ENCODE assay signal across 9 cellular contexts in the genomic region with DNA sequence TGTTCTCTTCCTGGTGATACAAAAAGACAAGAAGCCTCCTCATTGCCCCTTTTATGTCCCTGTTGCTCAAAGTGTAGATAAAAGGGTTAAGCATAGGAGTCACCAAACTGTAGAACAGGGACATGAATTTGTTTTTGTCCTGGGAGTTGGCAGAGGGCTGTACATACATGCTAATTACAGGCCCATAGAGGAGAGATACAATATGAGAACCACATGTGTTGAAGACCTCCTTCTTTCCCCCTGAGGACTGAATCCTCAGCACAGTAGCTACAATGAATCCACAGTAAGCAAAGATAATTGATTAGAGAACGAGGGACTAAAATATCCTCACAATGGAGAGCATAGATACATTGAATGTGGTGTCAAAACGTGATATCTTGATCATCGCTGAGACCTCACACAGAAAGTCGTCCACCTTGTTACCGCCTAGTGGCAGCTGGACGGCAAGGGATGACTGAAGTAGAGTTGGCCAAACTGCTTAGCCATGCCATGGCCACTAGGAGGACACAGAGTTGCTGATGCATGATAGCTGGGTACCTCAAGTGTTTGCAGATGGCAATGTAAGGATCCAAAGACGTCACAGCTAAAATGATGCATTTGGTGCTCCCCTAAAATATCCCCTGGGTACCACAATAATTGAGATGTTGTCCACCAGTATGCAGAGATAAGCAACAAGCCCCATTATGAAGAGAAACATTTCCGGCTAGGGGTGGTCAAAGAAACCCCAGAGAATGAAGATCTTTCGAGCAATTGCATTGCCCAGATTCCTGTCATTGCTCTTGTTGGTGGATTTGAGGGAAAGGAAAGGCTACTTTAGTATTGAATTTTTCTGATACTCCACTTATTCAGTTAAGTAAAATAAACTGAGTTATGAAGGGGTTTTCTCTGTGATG. TPM values are rescaled to one million over a fixed set of nuclear protein-coding genes. Genes with fewer than 3 reads are reported as not detected.
DNase-seq lines count a peak whose midpoint lies in the region; ATAC-seq and TF ChIP-seq lines count a peak whose summit lies in the region.
"Had no signal": no experiment of that assay in that cellular context is flagged by ENCODE, and none has a peak within 500 bp of the region (broad histone marks: within the 10 kb centered on the region; RNA-seq: fewer than 3 reads in every experiment).

No MANE protein-coding gene starts in this region.

- no peak overlapping the region for H3K4me3 ChIP-seq in NT2/D1 (ENCODE audit: insufficient read length, low read depth)
- H3K4me3 ChIP-seq in endodermal cell (ENCODE audit: low read length): no peak overlapping the region
- no peak overlapping the region for H3K4me3 ChIP-seq in trophoblast cell (ENCODE audit: low read depth, low read length)

- no peak for ATAC-seq in HG03342 (IDR thresholded peaks at IDR 0.05; ENCODE audit: unreplicated experiment)
- no peak for ATAC-seq in GM19463 (IDR thresholded peaks at IDR 0.05; ENCODE audit: unreplicated experiment)

- H2BK12ac ChIP-seq in trophoblast cell (ENCODE audit: low read length): no peak overlapping the region

- H3K27ac Mint-ChIP-seq in endodermal cell: no peak overlapping the region

- H3K27me3 Mint-ChIP-seq in endodermal cell (ENCODE audit: insufficient read depth): peaks cover 1% of the 10 kb centered on the region

- no peaks in the 10 kb centered on the region for H3K79me1 ChIP-seq in trophoblast cell (ENCODE audit: low read length)

- H3K9me3 Mint-ChIP-seq in endodermal cell: peaks cover 8% of the 10 kb centered on the region

- H3K9ac ChIP-seq in NT2/D1 (ENCODE audit: insufficient read length, low read depth): no peak overlapping the region
- no peak overlapping the region for H3K9ac ChIP-seq in endodermal cell (ENCODE audit: extremely low read depth, low read length, poor library complexity, severe bottlenecking)
- no peak overlapping the region for H3K9ac ChIP-seq in trophoblast cell (ENCODE audit: low read length)

- H4K91ac ChIP-seq in trophoblast cell (ENCODE audit: low read depth, low read length): no peak overlapping the region

- H3K9me3 ChIP-seq in NT2/D1 (ENCODE audit: insufficient read depth, low read length): no peaks in the 10 kb centered on the region
- no peaks in the 10 kb centered on the region for H3K9me3 ChIP-seq in endodermal cell (ENCODE audit: control insufficient read depth, low read length)
- no peaks in the 10 kb centered on the region for H3K9me3 ChIP-seq in trophoblast cell (ENCODE audit: insufficient read depth, low read depth, low read length)

- no peak overlapping the region for H2AFZ ChIP-seq in trophoblast cell (ENCODE audit: insufficient read depth, low read length, poor library complexity)

- no peaks in the 10 kb centered on the region for H3K27me3 ChIP-seq in NT2/D1 (ENCODE audit: insufficient read depth, insufficient read length)
- H3K27me3 ChIP-seq in endodermal cell (ENCODE audit: control insufficient read depth, insufficient read depth, low read length, poor library complexity, severe bottlenecking): no peaks in the 10 kb centered on the region
- H3K27me3 ChIP-seq in trophoblast cell (ENCODE audit: insufficient read depth, low read length): no peaks in the 10 kb centered on the region

- no peak overlapping the region for H2BK120ac ChIP-seq in trophoblast cell (ENCODE audit: insufficient read depth, low read length, poor library complexity)

- no peak overlapping the region for H4K8ac ChIP-seq in trophoblast cell (ENCODE audit: low read depth, low read length)

- TF ChIP-seq CTCF in endodermal cell (conservative IDR thresholded peaks at IDR 0.05): peak; percentile 96

- no peak overlapping the region for H3K4me3 Mint-ChIP-seq in endodermal cell

- no peak overlapping the region for H2BK5ac ChIP-seq in trophoblast cell (ENCODE audit: low read depth, low read length, poor library complexity)

- no peak overlapping the region for H3K23ac ChIP-seq in trophoblast cell (ENCODE audit: low read length)

- DNase-seq in DMS 273 treated with DMSO at 0.1 percent for 48 hours (lab: John Stamatoyannopoulos, UW): peak; percentile 34
- peak; percentile 43 for DNase-seq in H4 (ENCODE audit: low spot score)
- peak; percentile 33 for DNase-seq in NT2/D1 (ENCODE audit: low read depth, low spot score)
- DNase-seq in endodermal cell: peak; percentile 85
- DNase-seq in trophoblast cell: peak; percentile 42 to 64
- no peak for DNase-seq in hypothalamus (lab: John Stamatoyannopoulos, UW)

- WGBS in endodermal cell (ENCODE audit: insufficient coverage in 1 of 2, insufficient read length in 1 of 2), 2 experiments: 38 to 45% methylated on average over 9 of the region's 9 CpGs
- WGBS in trophoblast cell (ENCODE audit: extremely low coverage, insufficient coverage, insufficient read length): no CpG with 5 or more reads among the region's 9 CpGs

- no peaks in the 10 kb centered on the region for H3K36me3 Mint-ChIP-seq in endodermal cell (ENCODE audit: low read depth)

- no peaks in the 10 kb centered on the region for H3K79me2 ChIP-seq in trophoblast cell (ENCODE audit: control insufficient read depth, insufficient read depth, low read length, poor library complexity)

- no peak overlapping the region for H4K12ac ChIP-seq in trophoblast cell (ENCODE audit: low read depth, low read length)

- no peak overlapping the region for H3K14ac ChIP-seq in trophoblast cell (ENCODE audit: low read length)

- H3K4me1 ChIP-seq in NT2/D1 (ENCODE audit: insufficient read depth, insufficient read length) (no peaks in the 10 kb centered on the region), endodermal cell (ENCODE audit: control insufficient read depth, insufficient read depth, low read length) (no peaks in the 10 kb centered on the region), trophoblast cell (ENCODE audit: control insufficient read depth in 1 of 2, insufficient read depth in 2 of 2, low read length in 2 of 2) (no peaks in the 10 kb centered on the region)

- no peak overlapping the region for H3K4me2 ChIP-seq in trophoblast cell (ENCODE audit: low read length)

- no peaks in the 10 kb centered on the region for H3K4me1 Mint-ChIP-seq in endodermal cell

- H3K4ac ChIP-seq in trophoblast cell (ENCODE audit: low read depth, low read length): no peak overlapping the region

- H2AK5ac ChIP-seq in trophoblast cell (ENCODE audit: low read length): no peak overlapping the region

- H3K18ac ChIP-seq in trophoblast cell (ENCODE audit: low read length): no peak overlapping the region

- no peaks in the 10 kb centered on the region for H3K36me3 ChIP-seq in NT2/D1 (ENCODE audit: insufficient read depth, insufficient read length, low read length)
- no peaks in the 10 kb centered on the region for H3K36me3 ChIP-seq in endodermal cell (ENCODE audit: control insufficient read depth, insufficient read depth, low read length)
- H3K36me3 ChIP-seq in trophoblast cell (ENCODE audit: control insufficient read depth in 1 of 2, insufficient read depth in 2 of 2, low read length in 2 of 2): no peaks in the 10 kb centered on the region

- H3K27ac ChIP-seq in endodermal cell (ENCODE audit: low read depth, low read length): no peak overlapping the region
- no peak overlapping the region for H3K27ac ChIP-seq in trophoblast cell (ENCODE audit: low read depth, low read length)

RNA-seq across cellular contexts. Expression of a gene that starts 15.0 kb away (rescaled TPM):
- total RNA-seq in H4 (2014; rRNA removed; shearing (Covaris generic)): not detected in 2 replicates
- not detected for total RNA-seq in endodermal cell
- not detected for polyA plus RNA-seq in endodermal cell (2013, experiment 1 of 2)
- polyA plus RNA-seq in endodermal cell (2013, experiment 2 of 2): not detected
- polyA plus RNA-seq in trophoblast cell (2013): not detected in 2 replicates
- total RNA-seq: mononuclear cell had no signal

RNA-seq across cellular contexts. Expression of a gene that starts 27.1 kb away (rescaled TPM):
- not detected in 2 replicates for total RNA-seq in H4 (2014; rRNA removed; shearing (Covaris generic))
- total RNA-seq in endodermal cell: not detected
- polyA plus RNA-seq in endodermal cell (2013, experiment 1 of 2): not detected
- not detected for polyA plus RNA-seq in endodermal cell (2013, experiment 2 of 2)
- polyA plus RNA-seq in trophoblast cell (2013): not detected in 2 replicates
- total RNA-seq: mononuclear cell had no signal

RNA-seq across cellular contexts. Expression of a gene that starts 27.2 kb away (rescaled TPM):
- total RNA-seq in H4 (2014; rRNA removed; shearing (Covaris generic)): not detected in 2 replicates
- total RNA-seq in endodermal cell: not detected
- polyA plus RNA-seq in endodermal cell (2013, experiment 1 of 2): not detected
- polyA plus RNA-seq in endodermal cell (2013, experiment 2 of 2): not detected
- polyA plus RNA-seq in trophoblast cell (2013): not detected in 2 replicates
- total RNA-seq: mononuclear cell had no signal

RNA-seq across cellular contexts. Expression of a gene that starts 35.8 kb away (rescaled TPM):
- not detected in 2 replicates for total RNA-seq in H4 (2014; rRNA removed; shearing (Covaris generic))
- total RNA-seq in endodermal cell: not detected
- not detected for polyA plus RNA-seq in endodermal cell (2013, experiment 1 of 2)
- polyA plus RNA-seq in endodermal cell (2013, experiment 2 of 2): not detected
- polyA plus RNA-seq in trophoblast cell (2013): not detected in 2 replicates
- total RNA-seq: mononuclear cell had no signal

Comparison
In these comparisons a context has a peak if more than half of its experiments do, and no peak if none do; other contexts are left out.
1. DNase-seq: peak in DMS 273 treated with DMSO at 0.1 percent for 48 hours (single experiment), H4 (single experiment), NT2/D1 (single experiment), endodermal cell (single experiment) and trophoblast cell (2 of 2); none in hypothalamus (0 of 51).